In the genomic region with DNA sequence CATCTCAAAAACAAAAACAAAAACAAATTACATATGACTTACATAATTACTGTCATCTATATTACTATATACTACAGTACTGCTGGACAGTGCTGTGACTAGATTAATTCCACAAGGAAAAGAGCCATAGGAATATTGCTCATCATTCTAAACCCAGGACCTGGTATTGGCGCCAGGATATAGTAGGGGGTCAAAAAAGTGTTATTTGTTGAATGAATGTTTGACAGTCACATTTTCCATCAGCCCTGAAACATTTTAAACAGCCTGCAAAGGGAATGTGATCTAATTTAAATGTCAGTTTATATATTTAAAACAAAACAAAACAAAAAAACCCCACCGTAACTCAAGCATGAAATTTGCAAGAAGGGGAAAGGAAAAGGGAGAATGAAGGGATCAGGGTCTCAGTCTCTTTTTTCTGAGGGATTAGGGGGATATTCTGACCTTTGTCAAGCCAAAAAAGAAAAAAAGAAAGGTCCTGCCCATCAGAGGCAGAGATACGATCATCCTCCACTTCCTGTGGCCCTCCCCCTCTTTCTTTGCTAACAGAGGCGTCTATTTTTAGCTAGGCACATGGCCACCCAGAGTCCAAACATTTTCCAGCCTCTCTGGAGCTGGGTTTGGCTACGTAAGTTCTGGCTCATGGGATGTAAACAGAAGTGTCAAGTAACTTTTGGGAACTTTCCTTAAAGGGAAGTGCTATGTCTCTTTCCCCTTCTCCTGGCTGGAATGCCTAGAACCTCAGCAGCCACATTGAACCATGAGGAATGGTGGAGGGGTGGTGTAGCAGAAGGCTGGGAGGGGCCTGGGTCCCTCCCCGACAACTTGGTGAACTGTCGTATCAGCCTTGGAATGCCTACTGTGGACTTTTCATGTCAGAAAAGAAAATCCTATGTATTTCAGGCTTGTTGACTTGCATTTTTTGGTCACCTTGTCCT, we compare ENCODE assay signal across 1 cellular context.
A peak's percentile ranks its signal among the peaks of the same experiment; 100 is the strongest.
TF ChIP-seq lines count a peak whose summit lies in the region.

No MANE protein-coding gene starts in this region.

TF ChIP-seq in K562, 482 proteins besides CTCF, POLR2A, EP300 and RAD21 (continued from another document and continues in another):
- no peak for TF ChIP-seq ZNF398 (CRISPR knock-in tag; IDR thresholded peaks at IDR 0.05)
- no peak for TF ChIP-seq RBM39 (optimal IDR thresholded peaks at IDR 0.05; ENCODE audit: low read depth, low read length)
- no peak for TF ChIP-seq NCOA4 (IDR thresholded peaks at IDR 0.05; ENCODE audit: partially characterized antibody)
- TF ChIP-seq ZNF143 (CRISPR knock-in tag; IDR thresholded peaks at IDR 0.05): no peak
- no peak for TF ChIP-seq NFYB (IDR thresholded peaks at IDR 0.05; ENCODE audit: extremely low read depth, insufficient read length)
- no peak for TF ChIP-seq ZNF740 (CRISPR knock-in tag; IDR thresholded peaks at IDR 0.05)
- peak in 1 of 2 experiments; percentile 60; a peak in 1 of 4 replicates for TF ChIP-seq ZNF740 (tag; IDR thresholded peaks at IDR 0.05)
- TF ChIP-seq LEF1 (IDR thresholded peaks at IDR 0.05): peak; percentile 96
- TF ChIP-seq, protein P1, sequence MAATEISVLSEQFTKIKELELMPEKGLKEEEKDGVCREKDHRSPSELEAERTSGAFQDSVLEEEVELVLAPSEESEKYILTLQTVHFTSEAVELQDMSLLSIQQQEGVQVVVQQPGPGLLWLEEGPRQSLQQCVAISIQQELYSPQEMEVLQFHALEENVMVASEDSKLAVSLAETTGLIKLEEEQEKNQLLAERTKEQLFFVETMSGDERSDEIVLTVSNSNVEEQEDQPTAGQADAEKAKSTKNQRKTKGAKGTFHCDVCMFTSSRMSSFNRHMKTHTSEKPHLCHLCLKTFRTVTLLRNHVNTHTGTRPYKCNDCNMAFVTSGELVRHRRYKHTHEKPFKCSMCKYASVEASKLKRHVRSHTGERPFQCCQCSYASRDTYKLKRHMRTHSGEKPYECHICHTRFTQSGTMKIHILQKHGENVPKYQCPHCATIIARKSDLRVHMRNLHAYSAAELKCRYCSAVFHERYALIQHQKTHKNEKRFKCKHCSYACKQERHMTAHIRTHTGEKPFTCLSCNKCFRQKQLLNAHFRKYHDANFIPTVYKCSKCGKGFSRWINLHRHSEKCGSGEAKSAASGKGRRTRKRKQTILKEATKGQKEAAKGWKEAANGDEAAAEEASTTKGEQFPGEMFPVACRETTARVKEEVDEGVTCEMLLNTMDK (IDR thresholded peaks at IDR 0.05; ENCODE audit: borderline replicate concordance, insufficient read depth, low read depth, low read length, poor library complexity, severe bottlenecking): no peak
- TF ChIP-seq ZNF384 (IDR thresholded peaks at IDR 0.05; ENCODE audit: low read depth, low read length): peak; percentile 94
- no peak for TF ChIP-seq MCM2 (IDR thresholded peaks at IDR 0.05; ENCODE audit: low read depth)
- TF ChIP-seq SAFB2 (IDR thresholded peaks at IDR 0.05; ENCODE audit: borderline replicate concordance, low read depth, low read length, severe bottlenecking): no peak
- TF ChIP-seq TBL1XR1 (IDR thresholded peaks at IDR 0.05; ENCODE audit: low read length in 2 of 2): peak in 1 of 2 experiments; percentile 89; a peak in 2 of 4 replicates
- TF ChIP-seq NCOR1 (IDR thresholded peaks at IDR 0.05): peak; percentile 59
- no peak for TF ChIP-seq BDP1 (IDR thresholded peaks at IDR 0.05; ENCODE audit: insufficient read depth, insufficient read length)
- TF ChIP-seq ZNF324 (CRISPR knock-in tag; IDR thresholded peaks at IDR 0.05): no peak
- TF ChIP-seq SREBF1 (IDR thresholded peaks at IDR 0.05; ENCODE audit: borderline replicate concordance, low read depth, low read length): no peak
- TF ChIP-seq FOXK1 (CRISPR knock-in tag; IDR thresholded peaks at IDR 0.05; ENCODE audit: borderline replicate concordance): peak; percentile 71; the same call in 1 of the 2 replicates
- TF ChIP-seq, protein P2, sequence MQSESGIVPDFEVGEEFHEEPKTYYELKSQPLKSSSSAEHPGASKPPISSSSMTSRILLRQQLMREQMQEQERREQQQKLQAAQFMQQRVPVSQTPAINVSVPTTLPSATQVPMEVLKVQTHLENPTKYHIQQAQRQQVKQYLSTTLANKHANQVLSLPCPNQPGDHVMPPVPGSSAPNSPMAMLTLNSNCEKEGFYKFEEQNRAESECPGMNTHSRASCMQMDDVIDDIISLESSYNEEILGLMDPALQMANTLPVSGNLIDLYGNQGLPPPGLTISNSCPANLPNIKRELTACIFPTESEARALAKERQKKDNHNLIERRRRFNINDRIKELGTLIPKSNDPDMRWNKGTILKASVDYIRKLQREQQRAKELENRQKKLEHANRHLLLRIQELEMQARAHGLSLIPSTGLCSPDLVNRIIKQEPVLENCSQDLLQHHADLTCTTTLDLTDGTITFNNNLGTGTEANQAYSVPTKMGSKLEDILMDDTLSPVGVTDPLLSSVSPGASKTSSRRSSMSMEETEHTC (IDR thresholded peaks at IDR 0.05): no peak
- no peak for TF ChIP-seq PRMT5 (CRISPR knock-in tag; IDR thresholded peaks at IDR 0.05)
- TF ChIP-seq, protein P3, sequence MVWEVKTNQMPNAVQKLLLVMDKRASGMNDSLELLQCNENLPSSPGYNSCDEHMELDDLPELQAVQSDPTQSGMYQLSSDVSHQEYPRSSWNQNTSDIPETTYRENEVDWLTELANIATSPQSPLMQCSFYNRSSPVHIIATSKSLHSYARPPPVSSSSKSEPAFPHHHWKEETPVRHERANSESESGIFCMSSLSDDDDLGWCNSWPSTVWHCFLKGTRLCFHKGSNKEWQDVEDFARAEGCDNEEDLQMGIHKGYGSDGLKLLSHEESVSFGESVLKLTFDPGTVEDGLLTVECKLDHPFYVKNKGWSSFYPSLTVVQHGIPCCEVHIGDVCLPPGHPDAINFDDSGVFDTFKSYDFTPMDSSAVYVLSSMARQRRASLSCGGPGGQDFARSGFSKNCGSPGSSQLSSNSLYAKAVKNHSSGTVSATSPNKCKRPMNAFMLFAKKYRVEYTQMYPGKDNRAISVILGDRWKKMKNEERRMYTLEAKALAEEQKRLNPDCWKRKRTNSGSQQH (CRISPR knock-in tag; IDR thresholded peaks at IDR 0.05): 0 out of 2 replicates have a peak, but pooled peaks have one; percentile 55
- TF ChIP-seq ZEB2 (IDR thresholded peaks at IDR 0.05): peak; percentile 25; the same call in 1 of the 2 replicates
- TF ChIP-seq, protein P4, sequence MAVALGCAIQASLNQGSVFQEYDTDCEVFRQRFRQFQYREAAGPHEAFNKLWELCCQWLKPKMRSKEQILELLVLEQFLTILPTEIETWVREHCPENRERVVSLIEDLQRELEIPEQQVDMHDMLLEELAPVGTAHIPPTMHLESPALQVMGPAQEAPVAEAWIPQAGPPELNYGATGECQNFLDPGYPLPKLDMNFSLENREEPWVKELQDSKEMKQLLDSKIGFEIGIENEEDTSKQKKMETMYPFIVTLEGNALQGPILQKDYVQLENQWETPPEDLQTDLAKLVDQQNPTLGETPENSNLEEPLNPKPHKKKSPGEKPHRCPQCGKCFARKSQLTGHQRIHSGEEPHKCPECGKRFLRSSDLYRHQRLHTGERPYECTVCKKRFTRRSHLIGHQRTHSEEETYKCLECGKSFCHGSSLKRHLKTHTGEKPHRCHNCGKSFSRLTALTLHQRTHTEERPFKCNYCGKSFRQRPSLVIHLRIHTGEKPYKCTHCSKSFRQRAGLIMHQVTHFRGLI (CRISPR knock-in tag; IDR thresholded peaks at IDR 0.05): no peak
- no peak for TF ChIP-seq ARHGAP35 (IDR thresholded peaks at IDR 0.05; ENCODE audit: partially characterized antibody)
- TF ChIP-seq RBBP5 (IDR thresholded peaks at IDR 0.05; ENCODE audit: borderline replicate concordance, insufficient read depth, low read length, poor library complexity, severe bottlenecking): peak; percentile 69
- no peak for TF ChIP-seq ZNF253 (CRISPR knock-in tag; conservative IDR thresholded peaks at IDR 0.05)
- TF ChIP-seq, protein P5, sequence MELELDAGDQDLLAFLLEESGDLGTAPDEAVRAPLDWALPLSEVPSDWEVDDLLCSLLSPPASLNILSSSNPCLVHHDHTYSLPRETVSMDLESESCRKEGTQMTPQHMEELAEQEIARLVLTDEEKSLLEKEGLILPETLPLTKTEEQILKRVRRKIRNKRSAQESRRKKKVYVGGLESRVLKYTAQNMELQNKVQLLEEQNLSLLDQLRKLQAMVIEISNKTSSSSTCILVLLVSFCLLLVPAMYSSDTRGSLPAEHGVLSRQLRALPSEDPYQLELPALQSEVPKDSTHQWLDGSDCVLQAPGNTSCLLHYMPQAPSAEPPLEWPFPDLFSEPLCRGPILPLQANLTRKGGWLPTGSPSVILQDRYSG (tag; conservative IDR thresholded peaks at IDR 0.05; ENCODE audit: low read depth): no peak; the same call in 1 of the 2 replicates
- TF ChIP-seq, protein P6, sequence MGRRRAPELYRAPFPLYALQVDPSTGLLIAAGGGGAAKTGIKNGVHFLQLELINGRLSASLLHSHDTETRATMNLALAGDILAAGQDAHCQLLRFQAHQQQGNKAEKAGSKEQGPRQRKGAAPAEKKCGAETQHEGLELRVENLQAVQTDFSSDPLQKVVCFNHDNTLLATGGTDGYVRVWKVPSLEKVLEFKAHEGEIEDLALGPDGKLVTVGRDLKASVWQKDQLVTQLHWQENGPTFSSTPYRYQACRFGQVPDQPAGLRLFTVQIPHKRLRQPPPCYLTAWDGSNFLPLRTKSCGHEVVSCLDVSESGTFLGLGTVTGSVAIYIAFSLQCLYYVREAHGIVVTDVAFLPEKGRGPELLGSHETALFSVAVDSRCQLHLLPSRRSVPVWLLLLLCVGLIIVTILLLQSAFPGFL (CRISPR knock-in tag; IDR thresholded peaks at IDR 0.05): no peak
- TF ChIP-seq HMG20A (CRISPR knock-in tag; conservative IDR thresholded peaks at IDR 0.05): no peak
- no peak for TF ChIP-seq ZBTB12 (CRISPR knock-in tag; IDR thresholded peaks at IDR 0.05)
- no peak for TF ChIP-seq E4F1 (CRISPR knock-in tag; IDR thresholded peaks at IDR 0.05; ENCODE audit: borderline replicate concordance)
- TF ChIP-seq ZBED1 (IDR thresholded peaks at IDR 0.05): no peak
- TF ChIP-seq SREBF2 (CRISPR knock-in tag; IDR thresholded peaks at IDR 0.05): no peak
- no peak for TF ChIP-seq TSC22D4 (tag; IDR thresholded peaks at IDR 0.05)
- TF ChIP-seq ZBTB34 (CRISPR knock-in tag; IDR thresholded peaks at IDR 0.05): no peak
- TF ChIP-seq SAP30 (IDR thresholded peaks at IDR 0.05; ENCODE audit: borderline replicate concordance, insufficient read depth, low read depth, low read length, poor library complexity, severe bottlenecking): no peak
- no peak for TF ChIP-seq ZNF57 (CRISPR knock-in tag; IDR thresholded peaks at IDR 0.05)
- no peak for TF ChIP-seq ZKSCAN1 (IDR thresholded peaks at IDR 0.05; ENCODE audit: low read depth, low read length)
- 0 out of 2 replicates have a peak, but pooled peaks have one; percentile 64 for TF ChIP-seq ZNF583 (CRISPR knock-in tag; IDR thresholded peaks at IDR 0.05)
- TF ChIP-seq TFAM (CRISPR knock-in tag; conservative IDR thresholded peaks at IDR 0.05): no peak
- no peak for TF ChIP-seq ZNF212 (CRISPR knock-in tag; IDR thresholded peaks at IDR 0.05)
- TF ChIP-seq CSDE1 (IDR thresholded peaks at IDR 0.05): no peak
- peak; percentile 69; the same call in 1 of the 2 replicates for TF ChIP-seq TEAD2 (tag; IDR thresholded peaks at IDR 0.05)
